In genomic region chr5:128649183-128649582, GRCh38 we compare ENCODE assay signal across 27 cellular contexts.
DNase-seq lines count a peak whose midpoint lies in the region; ATAC-seq, FAIRE-seq and TF ChIP-seq lines count a peak whose summit lies in the region.
"Had no signal": no experiment of that assay in that cellular context is flagged by ENCODE, and none has a peak within 500 bp of the region (broad histone marks: within the 10 kb centered on the region; RNA-seq: fewer than 3 reads in every experiment).

No MANE protein-coding gene starts in this region.

- H3K79me2 ChIP-seq in endothelial cell of umbilical vein (ENCODE audit: control insufficient read depth, insufficient read depth, low read length): no peaks in the 10 kb centered on the region

- peak overlapping the region; percentile 60 for H3K4me2 ChIP-seq in endothelial cell of umbilical vein (ENCODE audit: insufficient read depth, low read length)
- H3K4me2 ChIP-seq: GM23338 had no signal

- H3K36me3 ChIP-seq in BJ (ENCODE audit: control insufficient read depth, insufficient read depth, low read length): no peaks in the 10 kb centered on the region
- no peaks in the 10 kb centered on the region for H3K36me3 ChIP-seq in endothelial cell of umbilical vein (ENCODE audit: control insufficient read depth in 2 of 2, extremely low read depth in 1 of 2, insufficient read depth in 2 of 2, low read length in 2 of 2)
- H3K36me3 ChIP-seq: MG63, spleen had no signal

- H4K20me1 ChIP-seq in endothelial cell of umbilical vein (replicated peaks; ENCODE audit: control insufficient read depth, extremely low read depth, insufficient read depth, low read length): no peaks in the 10 kb centered on the region

- TF ChIP-seq CTCF in BJ (IDR thresholded peaks at IDR 0.05; ENCODE audit: insufficient read depth, low read depth, low read length) (no peak), endothelial cell of umbilical vein (IDR thresholded peaks at IDR 0.05; ENCODE audit: extremely low read depth in 1 of 2, insufficient read depth in 1 of 2, low read depth in 1 of 2, low read length in 2 of 2) (no peak)

- no TSS peak for BruUV-seq in endothelial cell of umbilical vein (replicated peaks; lab: Mats Ljungman, UMichigan)

- H3K27ac ChIP-seq in endothelial cell of umbilical vein (ENCODE audit: insufficient read depth, low read depth, low read length) (peak overlapping the region; percentile 69), right cardiac atrium (ENCODE audit: low read length) (no peak overlapping the region)
- H3K27ac ChIP-seq: coronary artery, foreskin keratinocyte, spleen had no signal

- POLR2A ChIA-PET in BJ (lab: Charles Lee) (no interaction called here), endothelial cell of umbilical vein (lab: Charles Lee) (no interaction called here)

- H3K9ac ChIP-seq in endothelial cell of umbilical vein (replicated peaks; ENCODE audit: extremely low read depth, insufficient read depth, low read length): peak overlapping the region; percentile 45

- dilution Hi-C loops in endothelial cell of umbilical vein (cut with MboI; ENCODE audit: extremely low pct_ligation_motif_present, low sequenced_read_pairs): no loop called here

- H3K4me1 ChIP-seq in endothelial cell of umbilical vein (ENCODE audit: control insufficient read depth, extremely low read depth, insufficient read depth, low read length): peaks cover 22% of the 10 kb centered on the region
- no peaks in the 10 kb centered on the region for H3K4me1 ChIP-seq in right cardiac atrium (ENCODE audit: control insufficient read depth, insufficient read depth, low read length)
- H3K4me1 ChIP-seq: spleen had no signal

- peak; percentile 77 for FAIRE-seq in endothelial cell of umbilical vein (lab: Jason Lieb, UNC)
- FAIRE-seq: K562 had no signal

- peak; percentile 59 for DNase-seq in BJ (ENCODE audit: low read depth)
- DNase-seq in NCI-H460 (ENCODE audit: extremely low read depth, low read depth): peak; percentile 13
- peak; percentile 85 for DNase-seq in endothelial cell of umbilical vein (ENCODE audit: low read depth, low spot score)
- DNase-seq in lung microvascular endothelial cell (ENCODE audit: low read depth in 2 of 2): peak; percentile 23 to 76
- no peak for DNase-seq in activated T-cell treated with anti-CD3 and anti-CD28 coated beads, Interleukin-2, amount 50 U/mL, for 4 hours
- no peak for DNase-seq in T-helper 9 cell
- DNase-seq in right cardiac atrium: no peak
- DNase-seq: activated CD4-positive, alpha-beta memory T cell treated with anti-CD3 and anti-CD28 coated beads for 36 hours; activated CD4-positive, CD25-positive, alpha-beta regulatory T cell; activated effector memory CD4-positive, alpha-beta T cell treated with anti-CD3 and anti-CD28 coated beads, Interleukin-2, amount 50 U/mL, for 16 hours; activated naive CD8-positive, alpha-beta T cell treated with anti-CD3 and anti-CD28 coated beads, Interleukin-2, amount 50 U/mL, for 24 hours; CD4-positive, CD25-positive, alpha-beta regulatory T cell; foreskin keratinocyte; MG63; naive thymus-derived CD4-positive, alpha-beta T cell; NCI-H2081; NCI-H345; NCI-H82; spleen; stimulated activated CD4-positive, alpha-beta T cell treated with anti-CD3 and anti-CD28 coated beads, Interleukin-4, amount 100 ng/mL, for 1 hour; stimulated activated naive CD4-positive, alpha-beta T cell; SW 1271 had no signal

- H3K9me1 ChIP-seq in endothelial cell of umbilical vein (replicated peaks; ENCODE audit: control insufficient read depth, extremely low read depth, insufficient read depth, low read length): no peaks in the 10 kb centered on the region

- H3K27me3 ChIP-seq in BJ (ENCODE audit: control insufficient read depth, insufficient read depth, low read length) (no peaks in the 10 kb centered on the region), endothelial cell of umbilical vein (ENCODE audit: control insufficient read depth in 2 of 2, insufficient read depth in 2 of 2, low read length in 2 of 2) (no peaks in the 10 kb centered on the region), right cardiac atrium (ENCODE audit: control insufficient read depth, insufficient read depth) (no peaks in the 10 kb centered on the region)
- H3K27me3 ChIP-seq: foreskin keratinocyte, MG63, spleen had no signal

- intact Hi-C loops in endothelial cell of umbilical vein (cut with micrococcal nuclease) (loop anchor here (2.0 kb wide), 1 partner anchor 110 kb away; the partner anchor contains the start of gene FBN2), right cardiac atrium (cut with DNase I) (no loop called here)

- H3K4me3 ChIP-seq in BJ (ENCODE audit: low read depth, low read length): no peak overlapping the region
- no peak overlapping the region for H3K4me3 ChIP-seq in endothelial cell of umbilical vein (replicated peaks in 1 of 3; ENCODE audit: insufficient read depth in 1 of 3, low read depth in 1 of 3, low read length in 3 of 3)
- H3K4me3 ChIP-seq in right cardiac atrium (ENCODE audit: low read length): no peak overlapping the region
- H3K4me3 ChIP-seq: coronary artery, GM23338, K562, MG63, spleen had no signal

- H3K9me3 Mint-ChIP-seq in activated T-cell treated with anti-CD3 and anti-CD28 coated beads, Interleukin-2, amount 50 U/mL, for 4 hours: no peaks in the 10 kb centered on the region
- H3K9me3 Mint-ChIP-seq: GM23338 had no signal

- no peak overlapping the region for H2AFZ ChIP-seq in endothelial cell of umbilical vein (ENCODE audit: low read depth, low read length)
- H2AFZ ChIP-seq: GM23338 had no signal

- H3K36me3 Mint-ChIP-seq in activated T-cell treated with anti-CD3 and anti-CD28 coated beads, Interleukin-2, amount 50 U/mL, for 4 hours (ENCODE audit: insufficient read depth): no peaks in the 10 kb centered on the region
- H3K36me3 Mint-ChIP-seq: activated CD4-positive, alpha-beta memory T cell treated with anti-CD3 and anti-CD28 coated beads for 36 hours; CD4-positive, CD25-positive, alpha-beta regulatory T cell; naive thymus-derived CD4-positive, alpha-beta T cell had no signal

- no peak overlapping the region for H3K4me3 Mint-ChIP-seq in activated T-cell treated with anti-CD3 and anti-CD28 coated beads, Interleukin-2, amount 50 U/mL, for 4 hours
- H3K4me3 Mint-ChIP-seq: activated CD4-positive, alpha-beta memory T cell treated with anti-CD3 and anti-CD28 coated beads for 36 hours; activated naive CD8-positive, alpha-beta T cell treated with anti-CD3 and anti-CD28 coated beads, Interleukin-2, amount 50 U/mL, for 24 hours; CD4-positive, CD25-positive, alpha-beta regulatory T cell; GM23338; naive thymus-derived CD4-positive, alpha-beta T cell had no signal

- ATAC-seq in activated T-cell treated with anti-CD3 and anti-CD28 coated beads, Interleukin-2, amount 50 U/mL, for 4 hours: no peak
- ATAC-seq in right cardiac atrium (no peak), GM19455 (IDR thresholded peaks at IDR 0.05; ENCODE audit: unreplicated experiment) (no peak)
- ATAC-seq: activated naive CD8-positive, alpha-beta T cell treated with anti-CD3 and anti-CD28 coated beads, Interleukin-2, amount 50 U/mL, for 24 hours; foreskin keratinocyte; GM23338; K562; left lobe of liver; naive thymus-derived CD4-positive, alpha-beta T cell had no signal

- TF ChIP-seq POLR2A in endothelial cell of umbilical vein (IDR thresholded peaks at IDR 0.05; ENCODE audit: low read depth, low read length): no peak

- no peaks in the 10 kb centered on the region for H3K27me3 Mint-ChIP-seq in activated T-cell treated with anti-CD3 and anti-CD28 coated beads, Interleukin-2, amount 50 U/mL, for 4 hours (ENCODE audit: low read depth)
- H3K27me3 Mint-ChIP-seq: activated naive CD8-positive, alpha-beta T cell treated with anti-CD3 and anti-CD28 coated beads, Interleukin-2, amount 50 U/mL, for 24 hours; CD4-positive, CD25-positive, alpha-beta regulatory T cell; naive thymus-derived CD4-positive, alpha-beta T cell had no signal

- H3K4me1 Mint-ChIP-seq in activated T-cell treated with anti-CD3 and anti-CD28 coated beads, Interleukin-2, amount 50 U/mL, for 4 hours (ENCODE audit: low read depth): no peaks in the 10 kb centered on the region
- H3K4me1 Mint-ChIP-seq: activated naive CD8-positive, alpha-beta T cell treated with anti-CD3 and anti-CD28 coated beads, Interleukin-2, amount 50 U/mL, for 24 hours; CD4-positive, CD25-positive, alpha-beta regulatory T cell; GM23338; naive thymus-derived CD4-positive, alpha-beta T cell had no signal

- H3K9me3 ChIP-seq in endothelial cell of umbilical vein (replicated peaks; ENCODE audit: control insufficient read depth, insufficient read depth, low read length): no peaks in the 10 kb centered on the region
- no peaks in the 10 kb centered on the region for H3K9me3 ChIP-seq in right cardiac atrium (ENCODE audit: control insufficient read depth, low read length)
- H3K9me3 ChIP-seq: MG63 had no signal

- CTCF ChIA-PET in BJ (lab: Yijun Ruan, JAX): no interaction called here
- CTCF ChIA-PET in endothelial cell of umbilical vein (lab: Charles Lee): no interaction called here

TF ChIP-seq in endothelial cell of umbilical vein, 7 proteins besides CTCF, POLR2A, EP300 and RAD21:
- TF ChIP-seq JUN (IDR thresholded peaks at IDR 0.05; ENCODE audit: borderline replicate concordance, insufficient read depth, insufficient read length, low read depth) (peak; percentile 91), MYC (IDR thresholded peaks at IDR 0.05; ENCODE audit: low read depth, low read length) (no peak), POLR2AphosphoS5 (IDR thresholded peaks at IDR 0.05; ENCODE audit: insufficient read depth, low read depth, low read length) (peak; percentile 46), FOS (IDR thresholded peaks at IDR 0.05; ENCODE audit: borderline replicate concordance, insufficient read depth, low read length) (peak; percentile 87)

Comparison
In these comparisons a context has a peak if more than half of its experiments do, and no peak if none do; other contexts are left out.
1. DNase-seq: peak in BJ (single experiment), NCI-H460 (single experiment), endothelial cell of umbilical vein (single experiment) and lung microvascular endothelial cell (2 of 2); none in activated T-cell treated with anti-CD3 and anti-CD28 coated beads, Interleukin-2, amount 50 U/mL, for 4 hours (single experiment), T-helper 9 cell (single experiment) and right cardiac atrium (0 of 3).